1 cellular context compared by ENCODE assay signal in the genomic region with DNA sequence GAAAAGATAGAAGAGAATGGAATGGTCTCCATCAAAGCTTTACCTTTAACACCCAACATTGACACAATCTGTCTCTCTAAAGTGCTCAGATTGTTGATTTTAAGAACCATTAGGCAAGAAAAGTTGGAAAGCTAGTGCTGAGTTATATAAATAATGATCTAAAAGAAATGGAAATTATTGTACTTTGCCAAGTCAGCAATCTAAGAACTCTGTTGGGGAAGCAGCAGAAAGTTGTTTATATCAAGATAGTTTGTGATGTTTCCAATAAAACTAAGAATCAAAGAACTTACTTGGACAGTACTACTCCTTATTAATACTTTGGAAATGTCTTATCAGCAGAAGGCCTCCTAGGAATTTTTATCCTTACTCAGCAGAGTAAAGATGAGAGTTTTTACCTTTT.
TF ChIP-seq lines count a peak whose summit lies in the region.

No MANE protein-coding gene starts in this region.

TF ChIP-seq in HepG2, 621 proteins besides CTCF, POLR2A, EP300 and RAD21 (continued from another document):
- TF ChIP-seq HIC2 (CRISPR knock-in tag; IDR thresholded peaks at IDR 0.05; ENCODE audit: low read depth): no peak
- no peak for TF ChIP-seq ZNF432 (CRISPR knock-in tag; IDR thresholded peaks at IDR 0.05; ENCODE audit: borderline replicate concordance)
- TF ChIP-seq CCDC6 (CRISPR knock-in tag; IDR thresholded peaks at IDR 0.05): no peak
